ENCODE assay signal across 8 cellular contexts in the genomic region with DNA sequence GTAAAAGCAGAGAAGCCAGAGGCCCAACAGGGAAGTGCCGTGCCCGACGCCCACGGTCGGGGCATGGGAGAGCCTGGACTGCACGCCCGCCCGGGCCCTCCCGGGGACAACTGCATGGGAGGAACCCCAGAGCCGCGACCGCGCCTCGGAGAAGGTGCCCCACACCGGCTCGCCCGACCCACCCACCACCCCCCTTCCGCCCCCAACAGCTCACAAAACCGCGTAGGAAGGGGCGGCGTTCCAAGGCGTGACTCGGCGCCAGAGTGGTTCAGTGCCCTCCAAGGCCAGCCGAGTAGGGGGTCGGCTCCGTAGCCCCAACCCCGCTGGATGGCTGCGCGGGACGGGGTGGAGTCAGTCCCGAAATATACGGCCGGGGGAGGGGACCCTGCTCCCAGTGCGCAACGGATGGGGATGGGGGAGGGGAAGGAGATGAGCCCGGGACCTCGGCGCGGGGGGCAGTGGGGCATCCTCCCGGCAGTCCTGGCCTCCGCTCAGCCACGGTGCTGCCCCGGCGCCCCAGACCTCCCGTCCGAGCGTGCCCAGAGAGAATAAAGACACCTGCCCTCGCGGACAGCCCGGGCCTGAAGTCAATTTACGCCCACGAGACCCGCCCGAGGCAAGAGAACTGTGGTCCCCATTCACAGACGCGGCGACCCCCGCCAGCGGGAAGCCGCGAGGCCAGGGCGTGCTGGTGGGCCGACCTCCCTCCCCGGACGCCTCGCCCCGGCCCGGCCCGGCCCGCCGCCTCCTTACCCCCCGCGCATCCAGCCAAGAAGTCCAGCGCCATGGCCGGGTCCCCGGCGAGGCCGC. TPM values are rescaled to one million over a fixed set of nuclear protein-coding genes. Genes with fewer than 3 reads are reported as not detected.
A peak's percentile ranks its signal among the peaks of the same experiment; 100 is the strongest.
DNase-seq lines count a peak whose midpoint lies in the region; ATAC-seq and TF ChIP-seq lines count a peak whose summit lies in the region.

No MANE protein-coding gene starts in this region.

- H2AFZ ChIP-seq in OCI-LY7 (ENCODE audit: low read length) (peak overlapping the region; percentile 84), hepatocyte (peak overlapping the region; percentile 83)

- H3K4me3 ChIP-seq in OCI-LY7 (ENCODE audit: low read depth, low read length, poor library complexity, severe bottlenecking) (peak overlapping the region; percentile 75), hepatocyte (peak overlapping the region; percentile 99), skeletal muscle tissue (ENCODE audit: low read length in 3 of 3) (peak overlapping the region; percentile 56 to 86 (median 76))

- no peak overlapping the region for H3K27ac Mint-ChIP-seq in activated naive CD4-positive, alpha-beta T cell treated with anti-CD3 and anti-CD28 coated beads, Interleukin-2, amount 50 U/mL, for 72 hours

- H4K20me1 ChIP-seq in OCI-LY7 (ENCODE audit: insufficient read depth, low read length) (no peaks in the 10 kb centered on the region), hepatocyte (ENCODE audit: insufficient read depth, poor library complexity, severe bottlenecking) (peaks cover 11% of the 10 kb centered on the region)

- H3K9me2 ChIP-seq in OCI-LY7 (ENCODE audit: insufficient read depth, low read length) (no peaks in the 10 kb centered on the region), hepatocyte (replicated peaks; ENCODE audit: insufficient read depth) (no peaks in the 10 kb centered on the region)

- H3K9me3 ChIP-seq in OCI-LY7 (ENCODE audit: low read length), result no peaks in the 10 kb centered on the region
- H3K9me3 ChIP-seq in hepatocyte (ENCODE audit: low read depth), result no peaks in the 10 kb centered on the region
- no peaks in the 10 kb centered on the region for H3K9me3 ChIP-seq in skeletal muscle tissue (ENCODE audit: control insufficient read depth in 3 of 3, low read length in 3 of 3)

- 2% methylated on average over 9 of the region's 80 CpGs for WGBS in hepatocyte (ENCODE audit: low lambda C conversion rate, missing lambda C conversion rate)

- POLR2A ChIA-PET in OCI-LY7 (lab: Charles Lee), result no interaction called here

- peaks cover 7% of the 10 kb centered on the region for H3K4me1 ChIP-seq in OCI-LY7 (ENCODE audit: insufficient read depth, low read length, poor library complexity, severe bottlenecking)
- peaks cover 12% of the 10 kb centered on the region for H3K4me1 ChIP-seq in hepatocyte (ENCODE audit: insufficient read depth)
- H3K4me1 ChIP-seq in skeletal muscle tissue (ENCODE audit: control insufficient read depth in 3 of 3, insufficient read depth in 3 of 3, low read length in 3 of 3), result peaks cover 20 to 34% (median 30%) of the 10 kb centered on the region in 3 donors

- peak; percentile 10 to 14 for ATAC-seq in activated naive CD4-positive, alpha-beta T cell treated with anti-CD3 and anti-CD28 coated beads, Interleukin-2, amount 50 U/mL, for 72 hours

- H3K9me3 Mint-ChIP-seq in activated naive CD4-positive, alpha-beta T cell treated with anti-CD3 and anti-CD28 coated beads, Interleukin-2, amount 50 U/mL, for 72 hours, result no peaks in the 10 kb centered on the region

- H3K27ac ChIP-seq in OCI-LY7 (ENCODE audit: low read depth, low read length, poor library complexity, severe bottlenecking) (no peak overlapping the region), hepatocyte (peak overlapping the region; percentile 68), skeletal muscle tissue (ENCODE audit: low read depth, low read length) (peak overlapping the region; percentile 64)

- H3K36me3 Mint-ChIP-seq in activated naive CD4-positive, alpha-beta T cell treated with anti-CD3 and anti-CD28 coated beads, Interleukin-2, amount 50 U/mL, for 72 hours, result no peaks in the 10 kb centered on the region

- no peaks in the 10 kb centered on the region for H3K27me3 ChIP-seq in hepatocyte
- no peaks in the 10 kb centered on the region for H3K27me3 ChIP-seq in skeletal muscle tissue (ENCODE audit: control insufficient read depth in 3 of 3, insufficient read depth in 3 of 3, low read length in 3 of 3)

- peak overlapping the region; percentile 65 to 79 (median 70) for H3K9ac ChIP-seq in skeletal muscle tissue (ENCODE audit: low read depth in 1 of 3, low read length in 3 of 3)

- no peaks in the 10 kb centered on the region for H3K79me2 ChIP-seq in OCI-LY7 (ENCODE audit: insufficient read depth, low read depth, low read length)
- peaks cover 72% of the 10 kb centered on the region for H3K79me2 ChIP-seq in hepatocyte

- CTCF ChIA-PET in OCI-LY7 (lab: Charles Lee; ENCODE audit: unreplicated experiment), result no interaction called here

- H3K4me2 ChIP-seq in OCI-LY7 (ENCODE audit: low read length) (peak overlapping the region; percentile 83), hepatocyte (peak overlapping the region; percentile 96)

- BruUV-seq in OCI-LY7 (replicated peaks; lab: Mats Ljungman, UMichigan), result no TSS peak

- DNase-seq in NCI-H748 (lab: John Stamatoyannopoulos, UW; ENCODE audit: unreplicated experiment) (peak; percentile 71), NCI-H748 treated with DMSO at 0.1 percent for 48 hours (lab: John Stamatoyannopoulos, UW) (no peak), OCI-LY7 (ENCODE audit: low spot score) (peak; percentile 43), hepatocyte (ENCODE audit: low spot score) (peak; percentile 52), OCI-M2 (lab: John Stamatoyannopoulos, UW; ENCODE audit: unreplicated experiment) (no peak), NOMO-1 (lab: John Stamatoyannopoulos, UW; ENCODE audit: unreplicated experiment in 2 of 2) (no peak)
- peak in 1 of 2 donors; percentile 26 for DNase-seq in activated naive CD4-positive, alpha-beta T cell treated with anti-CD3 and anti-CD28 coated beads, Interleukin-2, amount 50 U/mL, for 72 hours (ENCODE audit: low spot score in 2 of 2)

- H3K36me3 ChIP-seq in OCI-LY7 (ENCODE audit: insufficient read depth, low read length), result no peaks in the 10 kb centered on the region
- H3K36me3 ChIP-seq in hepatocyte (replicated peaks; ENCODE audit: insufficient read depth, low read depth), result no peaks in the 10 kb centered on the region
- H3K36me3 ChIP-seq in skeletal muscle tissue (ENCODE audit: control insufficient read depth in 3 of 3, insufficient read depth in 3 of 3, low read length in 3 of 3), result no peaks in the 10 kb centered on the region

- TF ChIP-seq CTCF in OCI-LY7 (conservative IDR thresholded peaks at IDR 0.05; ENCODE audit: low read length) (no peak), hepatocyte (IDR thresholded peaks at IDR 0.05; ENCODE audit: poor library complexity) (no peak)

- intact Hi-C loops in OCI-LY7 (cut with micrococcal nuclease; ENCODE audit: unreplicated experiment), result loop anchor here (2.0 kb wide), 1 partner anchor 71 kb away; a partner anchor contains a TSS

RNA-seq across cellular contexts. Expression of a gene that starts 0.6 kb away (rescaled TPM):
- total RNA-seq in OCI-LY7 (2014; rRNA removed; shearing (Covaris generic)), result 34.8 and 37.4 TPM in 2 replicates
- total RNA-seq in OCI-LY7 (2022), result 14.6 and 18.1 TPM in 2 replicates
- 1 to 10 TPM; 8.5 to 8.9 TPM for total RNA-seq in activated naive CD4-positive, alpha-beta T cell treated with anti-CD3 and anti-CD28 coated beads, Interleukin-2, amount 50 U/mL, for 72 hours
- 88.7 and 90.1 TPM in 2 replicates for total RNA-seq in hepatocyte
- 73.1 and 106 TPM in 2 replicates for polyA plus RNA-seq in hepatocyte
- total RNA-seq in skeletal muscle tissue, result 30.8 TPM

RNA-seq across cellular contexts. Expression of a gene that starts 17.5 kb away (rescaled TPM):
- total RNA-seq in OCI-LY7 (2014; rRNA removed; shearing (Covaris generic)), result 0.44 TPM in 1 of 2 replicates, not detected in the other
- total RNA-seq in OCI-LY7 (2022), result not detected in 2 replicates
- total RNA-seq in activated naive CD4-positive, alpha-beta T cell treated with anti-CD3 and anti-CD28 coated beads, Interleukin-2, amount 50 U/mL, for 72 hours, result under 1 TPM in 1 of 2 donors, not detected in 1; 0.23 TPM
- 1.6 and 1.8 TPM in 2 replicates for total RNA-seq in hepatocyte
- 0.77 and 1.8 TPM in 2 replicates for polyA plus RNA-seq in hepatocyte
- total RNA-seq in skeletal muscle tissue, result 0.52 TPM

Comparison
In these comparisons a context has a peak if more than half of its experiments do, and no peak if none do; other contexts are left out.
1. DNase-seq: peak in NCI-H748 (single experiment), OCI-LY7 (single experiment) and hepatocyte (single experiment); none in NCI-H748 treated with DMSO at 0.1 percent for 48 hours (single experiment), OCI-M2 (single experiment) and NOMO-1 (0 of 2).
2. Peak in every context shown above with its lines, with median percentiles within 50 percentile points of each other: H3K4me3 ChIP-seq.